Comparison of ENCODE assay signal across 10 cellular contexts in genomic region chr14:93956514-93957332, GRCh38. TPM values are rescaled to one million over a fixed set of nuclear protein-coding genes. Genes with fewer than 3 reads are reported as not detected.
DNase-seq lines count a peak whose midpoint lies in the region; ATAC-seq and TF ChIP-seq lines count a peak whose summit lies in the region.
"Had no signal": no experiment of that assay in that cellular context is flagged by ENCODE, and none has a peak within 500 bp of the region (broad histone marks: within the 10 kb centered on the region; RNA-seq: fewer than 3 reads in every experiment).

No MANE protein-coding gene starts in this region.

- H3K27me3 ChIP-seq in right cardiac atrium (ENCODE audit: control insufficient read depth, insufficient read depth) (no peaks in the 10 kb centered on the region), stomach (no peaks in the 10 kb centered on the region)

- ATAC-seq in activated T-cell treated with anti-CD3 and anti-CD28 coated beads, Interleukin-2, amount 50 U/mL, for 72 hours (replicated peaks in 1 of 2): no peak
- ATAC-seq in right cardiac atrium (peak; percentile 41 to 62), GM18867 (IDR thresholded peaks at IDR 0.05; ENCODE audit: unreplicated experiment) (no peak)

- DNase-seq in activated T-cell treated with anti-CD3 and anti-CD28 coated beads, Interleukin-2, amount 50 U/mL, for 72 hours: no peak
- no peak for DNase-seq in activated T-cell treated with anti-CD3 and anti-CD28 coated beads, Interleukin-2, amount 50 U/mL, for 1 hour
- peak; percentile 42 for DNase-seq in activated CD4-positive, alpha-beta memory T cell treated with anti-CD3 and anti-CD28 coated beads for 36 hours
- DNase-seq in right cardiac atrium: no peak
- DNase-seq in stomach: no peak
- DNase-seq in nucleus accumbens (lab: John Stamatoyannopoulos, UW): no peak
- no peak for DNase-seq in NCI-H1694 (lab: John Stamatoyannopoulos, UW)

- H3K4me1 ChIP-seq in right cardiac atrium (ENCODE audit: control insufficient read depth, insufficient read depth, low read length) (peaks cover 16% of the 10 kb centered on the region), stomach (peaks cover 42 to 86% (median 67%) of the 10 kb centered on the region in 4 donors)

- intact Hi-C loops in activated CD4-positive, alpha-beta memory T cell treated with anti-CD3 and anti-CD28 coated beads for 36 hours (cut with micrococcal nuclease): loop anchor here (10.0 kb wide), 1 partner anchor 752 kb away; the partner anchor contains the start of genes GON7 and UBR7
- intact Hi-C loops in right cardiac atrium (cut with DNase I): no loop called here
- intact Hi-C loops in stomach (cut with DNase I; ENCODE audit: low total_unique reads): no loop called here

- CTCF ChIA-PET in activated CD4-positive, alpha-beta memory T cell treated with anti-CD3 and anti-CD28 coated beads for 36 hours (lab: Charles Lee): interaction anchor here (1.0 to 19.1 kb wide), 6 partner anchors 13 to 44 kb away, joined by 3 to 318 read pairs (median 4); partner anchors contain the start of gene CCDC197

- H3K36me3 ChIP-seq in stomach: no peaks in the 10 kb centered on the region

- peaks cover 6 to 12% of the 10 kb centered on the region in 2 donors for H3K36me3 Mint-ChIP-seq in activated T-cell treated with anti-CD3 and anti-CD28 coated beads, Interleukin-2, amount 50 U/mL, for 72 hours (ENCODE audit: insufficient read depth in 2 of 2)
- H3K36me3 Mint-ChIP-seq in activated CD4-positive, alpha-beta memory T cell treated with anti-CD3 and anti-CD28 coated beads for 36 hours: peaks cover 51% of the 10 kb centered on the region

- WGBS in right cardiac atrium: 40% methylated on average over 14 of the region's 14 CpGs
- 55 to 73% (median 65%) methylated on average over 14 of the region's 14 CpGs for WGBS in stomach, 5 donors

- peak overlapping the region; percentile 84 to 92 for H3K4me3 Mint-ChIP-seq in activated T-cell treated with anti-CD3 and anti-CD28 coated beads, Interleukin-2, amount 50 U/mL, for 72 hours
- H3K4me3 Mint-ChIP-seq in activated CD4-positive, alpha-beta memory T cell treated with anti-CD3 and anti-CD28 coated beads for 36 hours: peak overlapping the region; percentile 83

- no peak for TF ChIP-seq CTCF in stomach (IDR thresholded peaks at IDR 0.05)

- H3K4me3 ChIP-seq in right cardiac atrium (ENCODE audit: low read length): no peak overlapping the region
- peak overlapping the region in 1 of 4 donors; percentile 19 for H3K4me3 ChIP-seq in stomach

- POLR2A ChIA-PET in activated CD4-positive, alpha-beta memory T cell treated with anti-CD3 and anti-CD28 coated beads for 36 hours (lab: Charles Lee): interaction anchor here (0.6 to 15.8 kb wide), 6 partner anchors 9 to 39 kb away, joined by 3 to 447 read pairs (median 4); partner anchors contain the start of gene ASB2

- H3K4me1 Mint-ChIP-seq in activated T-cell treated with anti-CD3 and anti-CD28 coated beads, Interleukin-2, amount 50 U/mL, for 72 hours (ENCODE audit: low read depth): peaks cover 98% of the 10 kb centered on the region
- peaks cover 95% of the 10 kb centered on the region for H3K4me1 Mint-ChIP-seq in activated CD4-positive, alpha-beta memory T cell treated with anti-CD3 and anti-CD28 coated beads for 36 hours (ENCODE audit: low read depth)

- no peaks in the 10 kb centered on the region for H3K27me3 Mint-ChIP-seq in activated T-cell treated with anti-CD3 and anti-CD28 coated beads, Interleukin-2, amount 50 U/mL, for 72 hours (ENCODE audit: low read depth)
- no peaks in the 10 kb centered on the region for H3K27me3 Mint-ChIP-seq in activated CD4-positive, alpha-beta memory T cell treated with anti-CD3 and anti-CD28 coated beads for 36 hours

- no peaks in the 10 kb centered on the region for H3K9me3 Mint-ChIP-seq in activated T-cell treated with anti-CD3 and anti-CD28 coated beads, Interleukin-2, amount 50 U/mL, for 72 hours
- H3K9me3 Mint-ChIP-seq in activated CD4-positive, alpha-beta memory T cell treated with anti-CD3 and anti-CD28 coated beads for 36 hours: no peaks in the 10 kb centered on the region

- TF ChIP-seq POLR2A in stomach (IDR thresholded peaks at IDR 0.05): no peak

- TF ChIP-seq EP300 in stomach (IDR thresholded peaks at IDR 0.05): no peak

- peak overlapping the region; percentile 52 for H3K27ac Mint-ChIP-seq in activated T-cell treated with anti-CD3 and anti-CD28 coated beads, Interleukin-2, amount 50 U/mL, for 72 hours
- peak overlapping the region; percentile 100 for H3K27ac Mint-ChIP-seq in activated CD4-positive, alpha-beta memory T cell treated with anti-CD3 and anti-CD28 coated beads for 36 hours

- H3K27ac ChIP-seq in right cardiac atrium (ENCODE audit: low read length): peak overlapping the region; percentile 53
- H3K27ac ChIP-seq in stomach: peak overlapping the region in 4 of 5 donors; percentile 62 to 78 (median 70)

- no peaks in the 10 kb centered on the region for H3K9me3 ChIP-seq in right cardiac atrium (ENCODE audit: control insufficient read depth, low read length)
- no peaks in the 10 kb centered on the region for H3K9me3 ChIP-seq in stomach

RNA-seq across cellular contexts. Expression of gene ASB2, which starts 19.6 kb away (rescaled TPM):
- 10 to 100 TPM; 43.3 to 45.6 TPM for total RNA-seq in activated T-cell treated with anti-CD3 and anti-CD28 coated beads, Interleukin-2, amount 50 U/mL, for 72 hours
- 10 to 100 TPM; 40.6 to 44.6 TPM for total RNA-seq in activated CD4-positive, alpha-beta memory T cell treated with anti-CD3 and anti-CD28 coated beads for 36 hours
- total RNA-seq in right cardiac atrium (100 to 1,000 TPM; 115 to 141 (median 126) TPM), stomach (100 to 1,000 TPM in 1 of 5 donors, 10 to 100 TPM in 3, 1 to 10 TPM in 1; 9.6 to 199 (median 34.8) TPM)
- polyA plus RNA-seq in right cardiac atrium (112 TPM), stomach (10 to 100 TPM in 1 of 3 donors, 1 to 10 TPM in 2; 2.0 to 17.1 (median 2.2) TPM)

RNA-seq across cellular contexts. Expression of gene FAM181A, which starts 29.6 kb away (rescaled TPM):
- not detected for total RNA-seq in activated T-cell treated with anti-CD3 and anti-CD28 coated beads, Interleukin-2, amount 50 U/mL, for 72 hours
- not detected for total RNA-seq in activated CD4-positive, alpha-beta memory T cell treated with anti-CD3 and anti-CD28 coated beads for 36 hours
- not detected for total RNA-seq in right cardiac atrium
- not detected for polyA plus RNA-seq in right cardiac atrium
- total RNA-seq in stomach: not detected
- polyA plus RNA-seq in stomach: not detected
- total RNA-seq: fibroblast of villous mesenchyme, omental fat pad had no signal

RNA-seq across cellular contexts. Expression of gene CCDC197, which starts 40.4 kb away (rescaled TPM):
- total RNA-seq in activated T-cell treated with anti-CD3 and anti-CD28 coated beads, Interleukin-2, amount 50 U/mL, for 72 hours: 1 to 10 TPM; 1.6 to 2.2 TPM
- under 1 TPM; 0.44 to 0.69 TPM for total RNA-seq in activated CD4-positive, alpha-beta memory T cell treated with anti-CD3 and anti-CD28 coated beads for 36 hours
- under 1 TPM in 2 of 4 donors, not detected in 2; 0.44 to 0.45 TPM for total RNA-seq in right cardiac atrium
- polyA plus RNA-seq in right cardiac atrium: not detected
- not detected for total RNA-seq in stomach
- not detected for polyA plus RNA-seq in stomach
- total RNA-seq: fibroblast of villous mesenchyme, omental fat pad had no signal

Comparison
In these comparisons a context has a peak if more than half of its experiments do, and no peak if none do; other contexts are left out.
1. ATAC-seq: peak in right cardiac atrium (2 of 2); none in activated T-cell treated with anti-CD3 and anti-CD28 coated beads, Interleukin-2, amount 50 U/mL, for 72 hours (0 of 2) and GM18867 (single experiment).